9 cellular contexts compared by ENCODE assay signal in genomic region chr3:51340311-51340829, GRCh38.
DNase-seq lines count a peak whose midpoint lies in the region; ATAC-seq and TF ChIP-seq lines count a peak whose summit lies in the region.
"Had no signal": no experiment of that assay in that cellular context is flagged by ENCODE, and none has a peak within 500 bp of the region (broad histone marks: within the 10 kb centered on the region; RNA-seq: fewer than 3 reads in every experiment).

No MANE protein-coding gene starts in this region.

- no peak overlapping the region for H3K9ac ChIP-seq in muscle layer of colon (ENCODE audit: low read length)

- peaks cover 12% of the 10 kb centered on the region for H3K4me1 ChIP-seq in muscle layer of colon (ENCODE audit: insufficient read depth, low read length)

- no peak for TF ChIP-seq POLR2A in NB4 (IDR thresholded peaks at IDR 0.05; ENCODE audit: extremely low read depth, insufficient read length)

- no peaks in the 10 kb centered on the region for H3K9me3 ChIP-seq in muscle layer of colon (ENCODE audit: low read length)

- peak overlapping the region; percentile 0 for H3K27ac ChIP-seq in muscle layer of colon (ENCODE audit: low read depth, low read length)

- no peaks in the 10 kb centered on the region for H3K27me3 ChIP-seq in muscle layer of colon (ENCODE audit: control insufficient read depth in 1 of 2, insufficient read depth in 2 of 2, low read length in 2 of 2)

- H3K36me3 ChIP-seq in muscle layer of colon (ENCODE audit: insufficient read depth, low read length) = no peaks in the 10 kb centered on the region

- TF ChIP-seq CTCF in NB4 (IDR thresholded peaks at IDR 0.05; ENCODE audit: low read depth, low read length) = no peak
- no peak for TF ChIP-seq CTCF in epithelial cell of esophagus (IDR thresholded peaks at IDR 0.05; ENCODE audit: insufficient read depth, low read depth, low read length, missing control alignments)

- DNase-seq in AG08396 (ENCODE audit: low spot score) = peak; percentile 75
- peak; percentile 9 for DNase-seq in NB4 (ENCODE audit: low read depth)
- DNase-seq in epithelial cell of esophagus (ENCODE audit: low read depth) = peak; percentile 91
- DNase-seq in effector CD4-positive, alpha-beta T cell = no peak
- DNase-seq: stimulated activated CD4-positive, alpha-beta T cell treated with anti-CD3 and anti-CD28 coated beads, Interleukin-4, amount 100 ng/mL, for 1 hour had no signal

- H3K4me3 ChIP-seq in NB4 (ENCODE audit: low read depth, low read length) (no peak overlapping the region), epithelial cell of esophagus (ENCODE audit: low read length) (no peak overlapping the region), muscle layer of colon (ENCODE audit: low read depth in 1 of 2, low read length in 2 of 2) (no peak overlapping the region)

- ATAC-seq in GM18511 (IDR thresholded peaks at IDR 0.05; ENCODE audit: unreplicated experiment) (no peak), GM21526 (IDR thresholded peaks at IDR 0.05; ENCODE audit: low FRiP score, unreplicated experiment) (no peak), HG02759 (IDR thresholded peaks at IDR 0.05; ENCODE audit: unreplicated experiment) (no peak)
